12 cellular contexts compared by ENCODE assay signal in the genomic region with DNA sequence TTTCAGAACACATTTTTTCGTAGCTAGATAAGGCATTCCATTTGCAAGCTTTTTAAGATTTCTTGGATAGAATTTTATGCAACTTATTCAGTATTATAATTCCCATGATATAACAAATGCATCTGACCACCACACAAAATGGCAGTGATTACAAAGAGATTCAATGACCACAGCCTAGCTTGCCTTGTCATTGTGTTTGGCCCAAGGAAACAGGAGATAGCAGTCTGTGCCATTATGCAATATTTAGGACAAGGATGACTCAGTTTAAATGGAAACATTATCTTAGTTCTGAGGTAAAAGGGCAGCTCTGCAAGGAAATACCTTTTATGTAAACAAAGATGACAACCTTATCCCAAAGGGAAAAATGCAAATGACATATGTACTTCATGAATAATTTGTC.
DNase-seq lines count a peak whose midpoint lies in the region; ATAC-seq, FAIRE-seq and TF ChIP-seq lines count a peak whose summit lies in the region.
"Had no signal": no experiment of that assay in that cellular context is flagged by ENCODE, and none has a peak within 500 bp of the region (broad histone marks: within the 10 kb centered on the region; RNA-seq: fewer than 3 reads in every experiment).

No MANE protein-coding gene starts in this region.

- no peaks in the 10 kb centered on the region for H3K9me3 ChIP-seq in mesenchymal stem cell (ENCODE audit: control insufficient read depth, low read length)
- no peaks in the 10 kb centered on the region for H3K9me3 ChIP-seq in body of pancreas
- H3K9me3 ChIP-seq: ovary had no signal

- H3K23ac ChIP-seq in mesenchymal stem cell (ENCODE audit: low read length in 2 of 2): no peak overlapping the region

- no peak for ATAC-seq in body of pancreas
- ATAC-seq: activated naive CD8-positive, alpha-beta T cell treated with anti-CD3 and anti-CD28 coated beads, Interleukin-2, amount 50 U/mL, for 24 hours had no signal

- FAIRE-seq in bronchial epithelial cell (lab: Jason Lieb, UNC): no peak
- FAIRE-seq: islet of Langerhans had no signal

- intact Hi-C loops in body of pancreas (cut with DNase I): loop anchor here (10.0 kb wide), 1 partner anchor 238 kb away; no protein-coding TSS in a partner anchor

- H4K91ac ChIP-seq in mesenchymal stem cell (ENCODE audit: low read length): no peak overlapping the region

- H3K27ac ChIP-seq in mesenchymal stem cell (ENCODE audit: low read length, poor library complexity, severe bottlenecking) (no peak overlapping the region), body of pancreas (no peak overlapping the region)
- H3K27ac ChIP-seq: ovary had no signal

- no peak overlapping the region for H2BK120ac ChIP-seq in mesenchymal stem cell (ENCODE audit: low read depth, low read length)

- no peak overlapping the region for H2BK5ac ChIP-seq in mesenchymal stem cell (ENCODE audit: low read depth, low read length, poor library complexity, severe bottlenecking)

- no peak overlapping the region for H2AK5ac ChIP-seq in mesenchymal stem cell (ENCODE audit: low read length, severe bottlenecking)

- no peak overlapping the region for H4K8ac ChIP-seq in mesenchymal stem cell (ENCODE audit: low read length)

- no CpG with 5 or more reads among the region's 1 CpG for WGBS in mesenchymal stem cell
- 25 to 46% methylated on average over 1 of the region's 1 CpG for WGBS in body of pancreas, 2 donors

- DNase-seq in Caki2 (ENCODE audit: low read depth) (peak; percentile 7), NCI-H460 (ENCODE audit: extremely low read depth, low read depth) (peak; percentile 47), bronchial epithelial cell (ENCODE audit: low read depth) (peak; percentile 70), mesenchymal stem cell (peak; percentile 53), NCI-H524 treated with DMSO at 0.1 percent for 48 hours (lab: John Stamatoyannopoulos, UW) (no peak), body of pancreas (no peak), COLO829 (ENCODE audit: low spot score) (no peak)
- DNase-seq in stimulated activated CD4-positive, alpha-beta T cell treated with anti-CD3 and anti-CD28 coated beads, Interleukin-4, amount 100 ng/mL, for 4 hours: no peak
- DNase-seq: activated naive CD8-positive, alpha-beta T cell treated with anti-CD3 and anti-CD28 coated beads, Interleukin-2, amount 50 U/mL, for 24 hours; NCI-H446 treated with DMSO at 0.1 percent for 48 hours; ovary had no signal

- H3K9ac ChIP-seq in mesenchymal stem cell (ENCODE audit: low read length): no peak overlapping the region

- no peak for TF ChIP-seq CTCF in bronchial epithelial cell (IDR thresholded peaks at IDR 0.05; ENCODE audit: insufficient read depth, low read length, severe bottlenecking)
- TF ChIP-seq CTCF in body of pancreas (IDR thresholded peaks at IDR 0.05): no peak

- H2BK12ac ChIP-seq in mesenchymal stem cell (ENCODE audit: low read length in 2 of 2): no peak overlapping the region

- H3K4me3 ChIP-seq in bronchial epithelial cell (ENCODE audit: low read depth, low read length) (no peak overlapping the region), mesenchymal stem cell (ENCODE audit: insufficient read depth in 1 of 2, low read depth in 1 of 2, low read length in 2 of 2) (no peak overlapping the region), body of pancreas (no peak overlapping the region)
- H3K4me3 ChIP-seq: ovary had no signal

- TF ChIP-seq POLR2A in body of pancreas (IDR thresholded peaks at IDR 0.05): no peak

- no peak overlapping the region for H3K14ac ChIP-seq in mesenchymal stem cell (ENCODE audit: low read length in 2 of 2)

- H3K4me1 ChIP-seq in mesenchymal stem cell (ENCODE audit: control insufficient read depth, insufficient read depth, low read depth, low read length) (peaks cover 2% of the 10 kb centered on the region), body of pancreas (peaks cover 5% of the 10 kb centered on the region)

- H3K27me3 ChIP-seq in bronchial epithelial cell (ENCODE audit: control insufficient read depth, insufficient read depth, low read length) (peaks cover 2% of the 10 kb centered on the region), mesenchymal stem cell (ENCODE audit: control insufficient read depth in 1 of 2, insufficient read depth in 1 of 2, low read length in 2 of 2) (no peaks in the 10 kb centered on the region), body of pancreas (no peaks in the 10 kb centered on the region)
- H3K27me3 ChIP-seq: ovary had no signal

- in situ Hi-C loops in Caki2 (cut with HindIII; ENCODE audit: low pct_unique_long_range_greater_than_20kb, low sequenced_read_pairs): no loop called here

- H3K79me1 ChIP-seq in mesenchymal stem cell (replicated peaks; ENCODE audit: low read length, poor library complexity, severe bottlenecking): no peaks in the 10 kb centered on the region

- no peak overlapping the region for H2BK15ac ChIP-seq in mesenchymal stem cell (ENCODE audit: low read depth, poor library complexity, severe bottlenecking)

- H3K36me3 ChIP-seq in bronchial epithelial cell (ENCODE audit: control insufficient read depth, insufficient read depth, low read length) (no peaks in the 10 kb centered on the region), mesenchymal stem cell (ENCODE audit: control insufficient read depth in 1 of 2, insufficient read depth in 2 of 2, low read depth in 1 of 2, low read length in 2 of 2) (no peaks in the 10 kb centered on the region), body of pancreas (replicated peaks in 1 of 2; ENCODE audit: insufficient read depth in 1 of 2, low read depth in 2 of 2) (no peaks in the 10 kb centered on the region)
- H3K36me3 ChIP-seq: ovary had no signal

- no peak overlapping the region for H2AFZ ChIP-seq in mesenchymal stem cell (ENCODE audit: low read depth, low read length)

- H3K4ac ChIP-seq in mesenchymal stem cell (ENCODE audit: low read depth in 1 of 2, low read length in 2 of 2): no peak overlapping the region

- H3K4me2 ChIP-seq in mesenchymal stem cell (ENCODE audit: low read length, poor library complexity, severe bottlenecking): no peak overlapping the region

- H3K18ac ChIP-seq in mesenchymal stem cell (ENCODE audit: low read depth in 1 of 2, low read length in 2 of 2): no peak overlapping the region

Comparison
In these comparisons a context has a peak if more than half of its experiments do, and no peak if none do; other contexts are left out.
1. DNase-seq: peak in Caki2 (single experiment), NCI-H460 (single experiment), bronchial epithelial cell (single experiment) and mesenchymal stem cell (single experiment); none in NCI-H524 treated with DMSO at 0.1 percent for 48 hours (single experiment), body of pancreas (0 of 4), stimulated activated CD4-positive, alpha-beta T cell treated with anti-CD3 and anti-CD28 coated beads, Interleukin-4, amount 100 ng/mL, for 4 hours (0 of 2) and COLO829 (single experiment).